ENCODE assay signal across 8 cellular contexts in genomic region chr1:100249537-100250257, GRCh38. TPM values are rescaled to one million over a fixed set of nuclear protein-coding genes. Genes with fewer than 3 reads are reported as not detected.
DNase-seq lines count a peak whose midpoint lies in the region; TF ChIP-seq lines count a peak whose summit lies in the region.

Gene DBT, minus strand, starts transcription at chr1:100249834. Its CDS starts 14 bp downstream, at chr1:100249820.

- H3K4me3 Mint-ChIP-seq in neural crest cell = no peak within 1 kb of the TSS

- H3K4me1 Mint-ChIP-seq in neural crest cell = peaks cover 9% of the 10 kb centered on the region

- H3K36me3 ChIP-seq in HAP-1 (replicated peaks) (no peaks in the 10 kb centered on the region), MM.1S (replicated peaks; ENCODE audit: insufficient read depth, low read length) (no peaks in the 10 kb centered on the region), stomach smooth muscle (ENCODE audit: control insufficient read depth in 2 of 2, insufficient read depth in 2 of 2, low read length in 2 of 2) (no peaks in the 10 kb centered on the region)

- H3K27ac ChIP-seq in MM.1S (ENCODE audit: low read length) (peak within 1 kb of the TSS; percentile 48; the same call in 1 of the 2 replicates), stomach smooth muscle (ENCODE audit: low read length) (peak within 1 kb of the TSS; percentile 92)

- H3K27me3 ChIP-seq in HAP-1 (ENCODE audit: low read depth) (no peaks in the 10 kb centered on the region), MM.1S (replicated peaks; ENCODE audit: insufficient read depth, low read length) (no peaks in the 10 kb centered on the region), stomach smooth muscle (ENCODE audit: control insufficient read depth in 1 of 2, insufficient read depth in 2 of 2, low read length in 2 of 2) (no peaks in the 10 kb centered on the region)

- no peaks in the 10 kb centered on the region for H4K20me1 ChIP-seq in MM.1S (ENCODE audit: insufficient read depth, low read length)

- H3K9me3 ChIP-seq in HAP-1 (no peaks in the 10 kb centered on the region), MM.1S (replicated peaks; ENCODE audit: insufficient read depth, low read length) (no peaks in the 10 kb centered on the region), stomach smooth muscle (ENCODE audit: control insufficient read depth in 2 of 2, low read length in 2 of 2) (no peaks in the 10 kb centered on the region)

- no peaks in the 10 kb centered on the region for H3K9me2 ChIP-seq in MM.1S (replicated peaks; ENCODE audit: insufficient read depth, low read length)

- in situ Hi-C loops in G401 (cut with HindIII; ENCODE audit: low sequenced_read_pairs) = no loop called here
- in situ Hi-C loops in HAP-1 (cut with MboI; ENCODE audit: low sequenced_read_pairs) = no loop called here

- H3K27ac Mint-ChIP-seq in neural crest cell (ENCODE audit: unreplicated experiment) = no peak within 1 kb of the TSS

- H3K4me1 ChIP-seq in HAP-1 = peaks cover 7% of the 10 kb centered on the region
- 0 out of 2 replicates have a peak, but pooled peaks cover 3% of the 10 kb centered on the region for H3K4me1 ChIP-seq in MM.1S (ENCODE audit: low read length)
- peaks cover 8% of the 10 kb centered on the region for H3K4me1 ChIP-seq in stomach smooth muscle (ENCODE audit: control insufficient read depth, insufficient read depth, low read length)

- H3K9ac ChIP-seq in MM.1S (ENCODE audit: low read length) (peak within 1 kb of the TSS; percentile 81), stomach smooth muscle (ENCODE audit: low read length in 2 of 2) (peak within 1 kb of the TSS; percentile 84 to 96)

- H3K27me3 Mint-ChIP-seq in neural crest cell (ENCODE audit: low read depth) = peaks cover 9% of the 10 kb centered on the region

- H3K4me3 ChIP-seq in HAP-1 (peak within 1 kb of the TSS; percentile 76), MM.1S (ENCODE audit: low read length) (peak within 1 kb of the TSS; percentile 92), foreskin fibroblast (ENCODE audit: low read depth in 1 of 2, low read length in 2 of 2) (peak within 1 kb of the TSS; percentile 91 to 99), stomach smooth muscle (ENCODE audit: low read length in 2 of 2) (peak within 1 kb of the TSS; percentile 87 to 97)

- H3K9me3 Mint-ChIP-seq in neural crest cell = no peaks in the 10 kb centered on the region

- peak; percentile 99 for DNase-seq in G401 (ENCODE audit: low spot score)
- DNase-seq in HAP-1 (ENCODE audit: low spot score in 2 of 2) = peak; percentile 96 to 98
- DNase-seq in MM.1S = peak; percentile 85
- DNase-seq in SHP77 treated with DMSO at 0.1 percent for 48 hours (lab: John Stamatoyannopoulos, UW) = peak; percentile 82
- peak; percentile 97 for DNase-seq in activated effector memory CD4-positive, alpha-beta T cell treated with anti-CD3 and anti-CD28 coated beads, Interleukin-2, amount 50 U/mL, for 16 hours
- peak; percentile 91 to 97 for DNase-seq in foreskin fibroblast
- DNase-seq in neural crest cell (ENCODE audit: low read depth, low spot score) = peak; percentile 86

- TF ChIP-seq CTCF in MM.1S (IDR thresholded peaks at IDR 0.05; ENCODE audit: low read length) = no peak
- no peak for TF ChIP-seq CTCF in foreskin fibroblast (IDR thresholded peaks at IDR 0.05; ENCODE audit: low read depth, low read length)
- no peak for TF ChIP-seq CTCF in neural crest cell (conservative IDR thresholded peaks at IDR 0.05)

- peaks cover 16% of the 10 kb centered on the region for H3K79me2 ChIP-seq in MM.1S (ENCODE audit: low read length)

- H3K4me2 ChIP-seq in MM.1S (ENCODE audit: low read depth, low read length) = peak within 1 kb of the TSS; percentile 78

- no peaks in the 10 kb centered on the region for H3F3A ChIP-seq in MM.1S (ENCODE audit: insufficient read depth, low read length)

- peaks cover 3% of the 10 kb centered on the region for H3K36me3 Mint-ChIP-seq in neural crest cell (ENCODE audit: low read depth)

- H2AFZ ChIP-seq in MM.1S (ENCODE audit: low read length) = peak within 1 kb of the TSS; percentile 95

RNA-seq across cellular contexts. Expression of gene DBT, which starts in this region (rescaled TPM):
- 3.3 and 4.2 TPM in 2 replicates for total RNA-seq in G401 (2014; rRNA removed; shearing (Covaris generic))
- 11.8 and 13.1 TPM in 2 replicates for total RNA-seq in neural crest cell

Comparison
In these comparisons a context has a peak if more than half of its experiments do, and no peak if none do; other contexts are left out.
1. Peak in every context shown above with its lines: DNase-seq, H3K4me3 ChIP-seq and H3K27ac ChIP-seq.